In the genomic region with DNA sequence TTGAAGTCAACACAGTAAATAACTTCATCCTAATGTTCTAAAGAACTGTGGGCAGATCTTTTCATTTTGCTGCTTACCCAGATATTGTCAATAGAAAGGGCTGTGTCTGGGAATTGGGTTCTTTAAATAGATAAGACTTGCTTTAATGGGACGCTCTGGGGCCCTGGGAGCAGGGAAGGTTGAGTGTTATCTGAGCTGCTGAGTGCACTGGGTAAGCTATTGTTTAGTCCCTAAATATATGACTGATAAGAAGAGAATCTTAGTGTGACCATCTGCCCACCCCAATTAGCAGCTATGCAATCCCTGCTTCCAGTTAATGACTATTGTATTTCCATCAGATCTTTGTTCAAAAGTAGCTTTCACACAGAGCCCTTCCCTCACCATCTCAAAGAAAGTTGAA, we compare ENCODE assay signal across 1 cellular context.
TF ChIP-seq lines count a peak whose summit lies in the region.

No MANE protein-coding gene starts in this region.

TF ChIP-seq in WTC11, 78 proteins besides CTCF, POLR2A, EP300 and RAD21 (continued from another document):
- TF ChIP-seq, protein P1, sequence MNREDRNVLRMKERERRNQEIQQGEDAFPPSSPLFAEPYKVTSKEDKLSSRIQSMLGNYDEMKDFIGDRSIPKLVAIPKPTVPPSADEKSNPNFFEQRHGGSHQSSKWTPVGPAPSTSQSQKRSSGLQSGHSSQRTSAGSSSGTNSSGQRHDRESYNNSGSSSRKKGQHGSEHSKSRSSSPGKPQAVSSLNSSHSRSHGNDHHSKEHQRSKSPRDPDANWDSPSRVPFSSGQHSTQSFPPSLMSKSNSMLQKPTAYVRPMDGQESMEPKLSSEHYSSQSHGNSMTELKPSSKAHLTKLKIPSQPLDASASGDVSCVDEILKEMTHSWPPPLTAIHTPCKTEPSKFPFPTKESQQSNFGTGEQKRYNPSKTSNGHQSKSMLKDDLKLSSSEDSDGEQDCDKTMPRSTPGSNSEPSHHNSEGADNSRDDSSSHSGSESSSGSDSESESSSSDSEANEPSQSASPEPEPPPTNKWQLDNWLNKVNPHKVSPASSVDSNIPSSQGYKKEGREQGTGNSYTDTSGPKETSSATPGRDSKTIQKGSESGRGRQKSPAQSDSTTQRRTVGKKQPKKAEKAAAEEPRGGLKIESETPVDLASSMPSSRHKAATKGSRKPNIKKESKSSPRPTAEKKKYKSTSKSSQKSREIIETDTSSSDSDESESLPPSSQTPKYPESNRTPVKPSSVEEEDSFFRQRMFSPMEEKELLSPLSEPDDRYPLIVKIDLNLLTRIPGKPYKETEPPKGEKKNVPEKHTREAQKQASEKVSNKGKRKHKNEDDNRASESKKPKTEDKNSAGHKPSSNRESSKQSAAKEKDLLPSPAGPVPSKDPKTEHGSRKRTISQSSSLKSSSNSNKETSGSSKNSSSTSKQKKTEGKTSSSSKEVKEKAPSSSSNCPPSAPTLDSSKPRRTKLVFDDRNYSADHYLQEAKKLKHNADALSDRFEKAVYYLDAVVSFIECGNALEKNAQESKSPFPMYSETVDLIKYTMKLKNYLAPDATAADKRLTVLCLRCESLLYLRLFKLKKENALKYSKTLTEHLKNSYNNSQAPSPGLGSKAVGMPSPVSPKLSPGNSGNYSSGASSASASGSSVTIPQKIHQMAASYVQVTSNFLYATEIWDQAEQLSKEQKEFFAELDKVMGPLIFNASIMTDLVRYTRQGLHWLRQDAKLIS (CRISPR knock-in tag; IDR thresholded peaks at IDR 0.05; ENCODE audit: borderline replicate concordance): no peak
- TF ChIP-seq, protein P2, sequence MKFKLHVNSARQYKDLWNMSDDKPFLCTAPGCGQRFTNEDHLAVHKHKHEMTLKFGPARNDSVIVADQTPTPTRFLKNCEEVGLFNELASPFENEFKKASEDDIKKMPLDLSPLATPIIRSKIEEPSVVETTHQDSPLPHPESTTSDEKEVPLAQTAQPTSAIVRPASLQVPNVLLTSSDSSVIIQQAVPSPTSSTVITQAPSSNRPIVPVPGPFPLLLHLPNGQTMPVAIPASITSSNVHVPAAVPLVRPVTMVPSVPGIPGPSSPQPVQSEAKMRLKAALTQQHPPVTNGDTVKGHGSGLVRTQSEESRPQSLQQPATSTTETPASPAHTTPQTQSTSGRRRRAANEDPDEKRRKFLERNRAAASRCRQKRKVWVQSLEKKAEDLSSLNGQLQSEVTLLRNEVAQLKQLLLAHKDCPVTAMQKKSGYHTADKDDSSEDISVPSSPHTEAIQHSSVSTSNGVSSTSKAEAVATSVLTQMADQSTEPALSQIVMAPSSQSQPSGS (CRISPR knock-in tag; IDR thresholded peaks at IDR 0.05; ENCODE audit: borderline replicate concordance, low read depth): no peak
- TF ChIP-seq, protein P3, sequence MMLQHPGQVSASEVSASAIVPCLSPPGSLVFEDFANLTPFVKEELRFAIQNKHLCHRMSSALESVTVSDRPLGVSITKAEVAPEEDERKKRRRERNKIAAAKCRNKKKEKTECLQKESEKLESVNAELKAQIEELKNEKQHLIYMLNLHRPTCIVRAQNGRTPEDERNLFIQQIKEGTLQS (CRISPR knock-in tag; conservative IDR thresholded peaks at IDR 0.05): no peak
- no peak for TF ChIP-seq ZNF396 (CRISPR knock-in tag; IDR thresholded peaks at IDR 0.05; ENCODE audit: borderline replicate concordance)
- TF ChIP-seq ZNF219 (CRISPR knock-in tag; IDR thresholded peaks at IDR 0.05; ENCODE audit: borderline replicate concordance): no peak
- TF ChIP-seq ZNF263 (CRISPR knock-in tag; IDR thresholded peaks at IDR 0.05; ENCODE audit: low read depth): no peak
- TF ChIP-seq SOX15 (CRISPR knock-in tag; IDR thresholded peaks at IDR 0.05): no peak
